ENCODE assay signal across 9 cellular contexts in the genomic region with DNA sequence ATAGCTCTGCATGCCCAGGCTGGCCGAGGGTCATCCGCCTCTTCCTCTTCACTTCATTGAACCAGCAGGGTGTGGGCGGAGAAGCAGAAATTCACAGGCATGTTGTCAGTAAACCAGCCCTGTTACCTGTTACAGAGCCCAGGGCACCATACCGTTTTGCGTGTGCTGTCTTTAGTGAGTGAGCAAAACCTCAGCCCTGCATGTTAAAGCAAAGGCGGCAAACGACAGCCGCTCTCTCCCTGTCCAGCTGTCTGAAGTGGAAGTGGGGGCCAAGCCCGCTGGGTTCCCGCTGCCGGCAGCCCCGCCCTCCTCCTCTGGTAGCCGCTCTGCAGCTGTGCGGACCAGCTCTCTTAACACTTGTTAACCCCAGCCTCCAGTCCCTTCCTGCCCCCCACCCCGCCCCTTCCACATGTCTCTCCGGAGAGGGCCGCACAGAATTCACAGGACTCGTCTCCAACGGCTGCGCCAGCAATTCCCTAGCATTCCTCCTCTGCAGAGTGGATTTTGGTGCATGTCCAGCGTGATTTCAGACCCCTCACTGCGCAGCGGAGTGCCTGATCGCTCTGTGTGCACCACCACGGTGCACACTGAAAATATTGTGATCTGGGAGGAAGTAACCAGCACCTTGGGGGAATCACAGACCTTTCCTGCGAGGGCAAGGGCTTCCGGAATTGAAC. TPM values are rescaled to one million over a fixed set of nuclear protein-coding genes. Genes with fewer than 3 reads are reported as not detected.
DNase-seq lines count a peak whose midpoint lies in the region; ATAC-seq and TF ChIP-seq lines count a peak whose summit lies in the region.
"Had no signal": no experiment of that assay in that cellular context is flagged by ENCODE, and none has a peak within 500 bp of the region (broad histone marks: within the 10 kb centered on the region; RNA-seq: fewer than 3 reads in every experiment).

No MANE protein-coding gene starts in this region.

- TF ChIP-seq EP300 in upper lobe of left lung (IDR thresholded peaks at IDR 0.05): no peak

- no peak for TF ChIP-seq POLR2A in upper lobe of left lung (IDR thresholded peaks at IDR 0.05)

- H3K27ac ChIP-seq in duodenal mucosa (ENCODE audit: low read depth, low read length) (peak overlapping the region; percentile 78), upper lobe of left lung (peak overlapping the region; percentile 71 to 85 (median 80))

- H3K27me3 ChIP-seq in duodenal mucosa (ENCODE audit: control insufficient read depth in 1 of 2, insufficient read depth in 2 of 2, low read length in 2 of 2) (no peaks in the 10 kb centered on the region), upper lobe of left lung (no peaks in the 10 kb centered on the region)

- peak; percentile 48 for ATAC-seq in mucosa of descending colon
- ATAC-seq in upper lobe of left lung (ENCODE audit: low FRiP score in 2 of 2): peak; percentile 47 to 82

- intact Hi-C loops in mucosa of descending colon (cut with DNase I, micrococcal nuclease): no loop called here

- H3K4me3 ChIP-seq in duodenal mucosa (ENCODE audit: low read depth in 1 of 2, low read length in 2 of 2) (peak overlapping the region; percentile 24 to 32), mucosa of descending colon (no peak overlapping the region), upper lobe of left lung (peak overlapping the region in 3 of 4 donors; percentile 5 to 15 (median 11))

- DNase-seq in NCI-H1417 (lab: John Stamatoyannopoulos, UW) (peak in 2 of 3 experiments; percentile 7 to 51), NCI-H1417 treated with DMSO at 0.1 percent for 48 hours (lab: John Stamatoyannopoulos, UW) (no peak), mucosa of descending colon (peak; percentile 53 to 68 (median 57)), upper lobe of left lung (peak; percentile 60 to 88), SIG-M5 (lab: John Stamatoyannopoulos, UW) (no peak), germinal center (ENCODE audit: low spot score) (no peak), NCI-H187 (lab: John Stamatoyannopoulos, UW) (no peak)
- DNase-seq: 8988T had no signal

- H3K36me3 ChIP-seq in duodenal mucosa (ENCODE audit: control insufficient read depth in 1 of 2, insufficient read depth in 2 of 2, low read length in 2 of 2): no peaks in the 10 kb centered on the region
- H3K36me3 ChIP-seq in mucosa of descending colon (ENCODE audit: low read depth): no peaks in the 10 kb centered on the region
- H3K36me3 ChIP-seq in upper lobe of left lung: no peaks in the 10 kb centered on the region

- no peak for TF ChIP-seq CTCF in mucosa of descending colon (IDR thresholded peaks at IDR 0.05)
- TF ChIP-seq CTCF in upper lobe of left lung (IDR thresholded peaks at IDR 0.05): no peak

- H3K9me3 ChIP-seq in duodenal mucosa (ENCODE audit: control insufficient read depth in 1 of 2, low read length in 2 of 2) (no peaks in the 10 kb centered on the region), mucosa of descending colon (no peaks in the 10 kb centered on the region), upper lobe of left lung (no peaks in the 10 kb centered on the region)

- 21 to 41% methylated on average over 25 to 26 of the region's 27 CpGs for WGBS in upper lobe of left lung, 2 donors

- H3K4me1 ChIP-seq in duodenal mucosa (ENCODE audit: control insufficient read depth in 1 of 2, insufficient read depth in 2 of 2, low read length in 2 of 2) (peaks cover 0 to 21% of the 10 kb centered on the region in 2 donors), mucosa of descending colon (ENCODE audit: low read depth) (peaks cover 7% of the 10 kb centered on the region), upper lobe of left lung (peaks cover 25 to 33% (median 31%) of the 10 kb centered on the region in 4 donors)

- no peak overlapping the region for H3K9ac ChIP-seq in duodenal mucosa (ENCODE audit: low read depth in 1 of 2, low read length in 2 of 2)

RNA-seq across cellular contexts. Expression of a gene that starts 12.7 kb away (rescaled TPM):
- total RNA-seq in mucosa of descending colon (10 to 100 TPM in 1 of 3 donors, 1 to 10 TPM in 2; 7.6 to 16.6 (median 8.9) TPM), upper lobe of left lung (10 to 100 TPM in 4 of 6 donors, 1 to 10 TPM in 2; 8.1 to 16.1 (median 12.1) TPM)

RNA-seq across cellular contexts. Expression of a gene that starts 34.0 kb away (rescaled TPM):
- total RNA-seq in mucosa of descending colon (10 to 100 TPM; 11.5 to 15.1 (median 12.5) TPM), upper lobe of left lung (10 to 100 TPM in 4 of 6 donors, 1 to 10 TPM in 2; 5.9 to 27.2 (median 15.6) TPM)

RNA-seq across cellular contexts. Expression of a gene that starts 36.8 kb away (rescaled TPM):
- total RNA-seq in mucosa of descending colon (10 to 100 TPM in 1 of 3 donors, 1 to 10 TPM in 1, under 1 TPM in 1; 0.93 to 10.5 (median 1.4) TPM), upper lobe of left lung (1 to 10 TPM in 2 of 6 donors, under 1 TPM in 2, not detected in 2; 0.30 to 2.8 (median 1.0) TPM)

RNA-seq across cellular contexts. Expression of a gene that starts 42.9 kb away (rescaled TPM):
- total RNA-seq in mucosa of descending colon: 1 to 10 TPM; 1.3 to 7.0 (median 6.6) TPM
- total RNA-seq in upper lobe of left lung: 10 to 100 TPM; 15.0 to 54.8 (median 20.0) TPM

Comparison
In these comparisons a context has a peak if more than half of its experiments do, and no peak if none do; other contexts are left out.
1. DNase-seq: peak in NCI-H1417 (2 of 3), mucosa of descending colon (3 of 3) and upper lobe of left lung (2 of 2); none in NCI-H1417 treated with DMSO at 0.1 percent for 48 hours (single experiment), SIG-M5 (single experiment), germinal center (single experiment) and NCI-H187 (0 of 2).